Comparison of ENCODE assay signal across 16 cellular contexts in genomic region chr6:166331503-166332133, GRCh38. TPM values are rescaled to one million over a fixed set of nuclear protein-coding genes. Genes with fewer than 3 reads are reported as not detected.
"Had no signal": no experiment of that assay in that cellular context is flagged by ENCODE, and none has a peak within 500 bp of the region (broad histone marks: within the 10 kb centered on the region; RNA-seq: fewer than 3 reads in every experiment).

No MANE protein-coding gene starts in this region.

- H3K27me3 ChIP-seq: colonic mucosa, testis, upper lobe of left lung had no signal

- H3K4me1 ChIP-seq: testis had no signal

- H3K36me3 ChIP-seq: colonic mucosa had no signal

- FAIRE-seq: small intestine had no signal

- H3K4me3 ChIP-seq: colonic mucosa, testis, upper lobe of left lung had no signal

- DNase-seq: activated CD4-positive, alpha-beta T cell treated with anti-CD3 and anti-CD28 coated beads for 4 hours; activated CD8-positive, alpha-beta memory T cell treated with anti-CD3 and anti-CD28 coated beads, Interleukin-2, amount 50 U/mL, for 4 hours; activated CD8-positive, alpha-beta T cell treated with anti-CD3 and anti-CD28 coated beads, Interleukin-2, amount 10 ng/mL, durations not matched to agents 7 days and 5 days; activated effector memory CD4-positive, alpha-beta T cell treated with anti-CD3 and anti-CD28 coated beads, Interleukin-2, amount 50 U/mL, for 16 hours; activated T-cell treated with anti-CD3 and anti-CD28 coated beads, Interleukin-2, amount 50 U/mL, for 48 hours; colonic mucosa; kidney glomerular epithelial cell; occipital lobe; right cardiac atrium; small intestine; stimulated activated naive CD8-positive, alpha-beta T cell treated with anti-CD3 and anti-CD28 coated beads, Interleukin-15, Interleukin-2, amounts not matched to agents 100 U/mL and 50 U/mL, for 24 hours; T-helper 17 cell; testis; upper lobe of left lung had no signal

- H3K9me3 ChIP-seq: colonic mucosa, testis, upper lobe of left lung had no signal

- H3K27ac ChIP-seq: colonic mucosa, testis, upper lobe of left lung had no signal

- ATAC-seq: activated CD8-positive, alpha-beta T cell treated with anti-CD3 and anti-CD28 coated beads, Interleukin-2, amount 10 ng/mL, durations not matched to agents 7 days and 5 days; activated naive CD4-positive, alpha-beta T cell treated with anti-CD3 and anti-CD28 coated beads, Interleukin-2, amount 50 U/mL, for 72 hours; stimulated activated naive CD8-positive, alpha-beta T cell treated with anti-CD3 and anti-CD28 coated beads, Interleukin-15, Interleukin-2, amounts not matched to agents 100 U/mL and 50 U/mL, for 24 hours; T-helper 17 cell had no signal

RNA-seq across cellular contexts. Expression of gene PRR18, which starts 23.4 kb away (rescaled TPM):
- total RNA-seq: activated CD8-positive, alpha-beta T cell treated with anti-CD3 and anti-CD28 coated beads, Interleukin-2, amount 10 ng/mL, durations not matched to agents 7 days and 5 days; colonic mucosa; lower leg skin; right cardiac atrium; T-helper 17 cell had no signal
